Comparison of ENCODE assay signal across 1 cellular context in genomic region chr19:12937243-12938053, GRCh38.
TF ChIP-seq lines count a peak whose summit lies in the region.

No MANE protein-coding gene starts in this region.

TF ChIP-seq in HepG2, 621 proteins besides CTCF, POLR2A, EP300 and RAD21 (continued from another document):
- TF ChIP-seq, protein P1, sequence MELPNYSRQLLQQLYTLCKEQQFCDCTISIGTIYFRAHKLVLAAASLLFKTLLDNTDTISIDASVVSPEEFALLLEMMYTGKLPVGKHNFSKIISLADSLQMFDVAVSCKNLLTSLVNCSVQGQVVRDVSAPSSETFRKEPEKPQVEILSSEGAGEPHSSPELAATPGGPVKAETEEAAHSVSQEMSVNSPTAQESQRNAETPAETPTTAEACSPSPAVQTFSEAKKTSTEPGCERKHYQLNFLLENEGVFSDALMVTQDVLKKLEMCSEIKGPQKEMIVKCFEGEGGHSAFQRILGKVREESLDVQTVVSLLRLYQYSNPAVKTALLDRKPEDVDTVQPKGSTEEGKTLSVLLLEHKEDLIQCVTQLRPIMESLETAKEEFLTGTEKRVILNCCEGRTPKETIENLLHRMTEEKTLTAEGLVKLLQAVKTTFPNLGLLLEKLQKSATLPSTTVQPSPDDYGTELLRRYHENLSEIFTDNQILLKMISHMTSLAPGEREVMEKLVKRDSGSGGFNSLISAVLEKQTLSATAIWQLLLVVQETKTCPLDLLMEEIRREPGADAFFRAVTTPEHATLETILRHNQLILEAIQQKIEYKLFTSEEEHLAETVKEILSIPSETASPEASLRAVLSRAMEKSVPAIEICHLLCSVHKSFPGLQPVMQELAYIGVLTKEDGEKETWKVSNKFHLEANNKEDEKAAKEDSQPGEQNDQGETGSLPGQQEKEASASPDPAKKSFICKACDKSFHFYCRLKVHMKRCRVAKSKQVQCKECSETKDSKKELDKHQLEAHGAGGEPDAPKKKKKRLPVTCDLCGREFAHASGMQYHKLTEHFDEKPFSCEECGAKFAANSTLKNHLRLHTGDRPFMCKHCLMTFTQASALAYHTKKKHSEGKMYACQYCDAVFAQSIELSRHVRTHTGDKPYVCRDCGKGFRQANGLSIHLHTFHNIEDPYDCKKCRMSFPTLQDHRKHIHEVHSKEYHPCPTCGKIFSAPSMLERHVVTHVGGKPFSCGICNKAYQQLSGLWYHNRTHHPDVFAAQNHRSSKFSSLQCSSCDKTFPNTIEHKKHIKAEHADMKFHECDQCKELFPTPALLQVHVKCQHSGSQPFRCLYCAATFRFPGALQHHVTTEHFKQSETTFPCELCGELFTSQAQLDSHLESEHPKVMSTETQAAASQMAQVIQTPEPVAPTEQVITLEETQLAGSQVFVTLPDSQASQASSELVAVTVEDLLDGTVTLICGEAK (IDR thresholded peaks at IDR 0.05), result no peak
- TF ChIP-seq, protein P1 (CRISPR knock-in tag; IDR thresholded peaks at IDR 0.05), result peak; percentile 27; the same call in 1 of the 2 replicates
- TF ChIP-seq NFYC (CRISPR knock-in tag; IDR thresholded peaks at IDR 0.05) (0 out of 2 replicates have a peak, but pooled peaks have one; percentile 12), ZNF329 (CRISPR knock-in tag; IDR thresholded peaks at IDR 0.05; ENCODE audit: low read depth) (no peak), ZNF260 (CRISPR knock-in tag; IDR thresholded peaks at IDR 0.05; ENCODE audit: borderline replicate concordance, low read depth) (no peak), DNMT1 (CRISPR knock-in tag; IDR thresholded peaks at IDR 0.05) (no peak), ZBTB38 (CRISPR knock-in tag; IDR thresholded peaks at IDR 0.05) (0 out of 2 replicates have a peak, but pooled peaks have one; percentile 19), ZC3H4 (CRISPR knock-in tag; IDR thresholded peaks at IDR 0.05; ENCODE audit: borderline replicate concordance) (0 out of 2 replicates have a peak, but pooled peaks have one; percentile 18), GABPA (IDR thresholded peaks at IDR 0.05; ENCODE audit: low read depth, low read length) (no peak), GABPA (CRISPR knock-in tag; IDR thresholded peaks at IDR 0.05; ENCODE audit: low read depth) (0 out of 2 replicates have a peak, but pooled peaks have one; percentile 22), PHF21A (CRISPR knock-in tag; IDR thresholded peaks at IDR 0.05) (0 out of 2 replicates have a peak, but pooled peaks have one; percentile 5), E2F2 (CRISPR knock-in tag; IDR thresholded peaks at IDR 0.05; ENCODE audit: borderline replicate concordance) (no peak), PRDM15 (CRISPR knock-in tag; IDR thresholded peaks at IDR 0.05) (peak; percentile 81), ZMYM3 (CRISPR knock-in tag; IDR thresholded peaks at IDR 0.05) (peak; percentile 83), ZNF619 (CRISPR knock-in tag; IDR thresholded peaks at IDR 0.05) (0 out of 2 replicates have a peak, but pooled peaks have one; percentile 57), ZNF768 (CRISPR knock-in tag; IDR thresholded peaks at IDR 0.05) (peak; percentile 99), ZNF570 (CRISPR knock-in tag; IDR thresholded peaks at IDR 0.05; ENCODE audit: borderline replicate concordance) (no peak), MYC (CRISPR knock-in tag; IDR thresholded peaks at IDR 0.05; ENCODE audit: borderline replicate concordance) (0 out of 2 replicates have a peak, but pooled peaks have one; percentile 3), NONO (IDR thresholded peaks at IDR 0.05) (no peak), NONO (CRISPR knock-in tag; conservative IDR thresholded peaks at IDR 0.05) (no peak), SMARCC2 (IDR thresholded peaks at IDR 0.05) (no peak), ZNF263 (CRISPR knock-in tag; IDR thresholded peaks at IDR 0.05) (peak; percentile 45; the same call in 1 of the 2 replicates), REL (CRISPR knock-in tag; conservative IDR thresholded peaks at IDR 0.05) (0 out of 2 replicates have a peak, but pooled peaks have one; percentile 34), MTA1 (CRISPR knock-in tag; IDR thresholded peaks at IDR 0.05; ENCODE audit: borderline replicate concordance) (no peak), ZSCAN21 (CRISPR knock-in tag; IDR thresholded peaks at IDR 0.05; ENCODE audit: borderline replicate concordance) (0 out of 2 replicates have a peak, but pooled peaks have one; percentile 31), PATZ1 (CRISPR knock-in tag; IDR thresholded peaks at IDR 0.05) (peak; percentile 29; the same call in 1 of the 2 replicates)
- TF ChIP-seq, protein P2, sequence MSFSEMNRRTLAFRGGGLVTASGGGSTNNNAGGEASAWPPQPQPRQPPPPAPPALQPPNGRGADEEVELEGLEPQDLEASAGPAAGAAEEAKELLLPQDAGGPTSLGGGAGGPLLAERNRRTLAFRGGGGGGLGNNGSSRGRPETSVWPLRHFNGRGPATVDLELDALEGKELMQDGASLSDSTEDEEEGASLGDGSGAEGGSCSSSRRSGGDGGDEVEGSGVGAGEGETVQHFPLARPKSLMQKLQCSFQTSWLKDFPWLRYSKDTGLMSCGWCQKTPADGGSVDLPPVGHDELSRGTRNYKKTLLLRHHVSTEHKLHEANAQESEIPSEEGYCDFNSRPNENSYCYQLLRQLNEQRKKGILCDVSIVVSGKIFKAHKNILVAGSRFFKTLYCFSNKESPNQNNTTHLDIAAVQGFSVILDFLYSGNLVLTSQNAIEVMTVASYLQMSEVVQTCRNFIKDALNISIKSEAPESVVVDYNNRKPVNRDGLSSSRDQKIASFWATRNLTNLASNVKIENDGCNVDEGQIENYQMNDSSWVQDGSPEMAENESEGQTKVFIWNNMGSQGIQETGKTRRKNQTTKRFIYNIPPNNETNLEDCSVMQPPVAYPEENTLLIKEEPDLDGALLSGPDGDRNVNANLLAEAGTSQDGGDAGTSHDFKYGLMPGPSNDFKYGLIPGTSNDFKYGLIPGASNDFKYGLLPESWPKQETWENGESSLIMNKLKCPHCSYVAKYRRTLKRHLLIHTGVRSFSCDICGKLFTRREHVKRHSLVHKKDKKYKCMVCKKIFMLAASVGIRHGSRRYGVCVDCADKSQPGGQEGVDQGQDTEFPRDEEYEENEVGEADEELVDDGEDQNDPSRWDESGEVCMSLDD (CRISPR knock-in tag; IDR thresholded peaks at IDR 0.05; ENCODE audit: borderline replicate concordance), result peak; percentile 15; the same call in 1 of the 2 replicates
- TF ChIP-seq, protein P3, sequence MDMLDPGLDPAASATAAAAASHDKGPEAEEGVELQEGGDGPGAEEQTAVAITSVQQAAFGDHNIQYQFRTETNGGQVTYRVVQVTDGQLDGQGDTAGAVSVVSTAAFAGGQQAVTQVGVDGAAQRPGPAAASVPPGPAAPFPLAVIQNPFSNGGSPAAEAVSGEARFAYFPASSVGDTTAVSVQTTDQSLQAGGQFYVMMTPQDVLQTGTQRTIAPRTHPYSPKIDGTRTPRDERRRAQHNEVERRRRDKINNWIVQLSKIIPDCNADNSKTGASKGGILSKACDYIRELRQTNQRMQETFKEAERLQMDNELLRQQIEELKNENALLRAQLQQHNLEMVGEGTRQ (IDR thresholded peaks at IDR 0.05; ENCODE audit: low read depth, low read length), result no peak
- TF ChIP-seq, protein P3 (CRISPR knock-in tag; IDR thresholded peaks at IDR 0.05; ENCODE audit: borderline replicate concordance), result no peak
TF ChIP-seq in HepG2: peak in this region for 40.
